4 cellular contexts compared by ENCODE assay signal in the genomic region with DNA sequence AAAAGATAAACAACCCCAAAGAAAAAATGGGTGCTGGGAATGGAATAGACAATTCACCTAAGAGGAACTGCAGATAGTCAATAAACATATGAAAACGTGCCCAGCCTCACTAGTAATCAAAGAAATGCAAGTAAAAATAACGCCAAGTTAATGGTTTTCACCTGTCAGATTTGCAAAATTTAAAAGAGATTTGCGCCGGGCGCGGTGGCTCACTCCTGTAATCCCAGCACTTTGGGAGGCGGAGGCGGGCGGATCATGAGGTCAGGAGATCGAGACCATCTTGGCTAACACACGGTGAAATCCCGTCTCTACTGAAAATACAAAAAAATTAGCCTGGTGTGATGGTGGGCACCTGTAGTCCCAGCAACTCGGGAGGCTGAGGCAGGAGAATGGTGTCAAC.
A peak's percentile ranks its signal among the peaks of the same experiment; 100 is the strongest.
DNase-seq lines count a peak whose midpoint lies in the region; TF ChIP-seq lines count a peak whose summit lies in the region.
"Not testable (repeated sequence)": the region's sequence is repeated elsewhere in the genome, so short reads cannot be mapped to it uniquely, and the experiment has no call there.

No MANE protein-coding gene starts in this region.

- H3K9me3 Mint-ChIP-seq in CD14-positive monocyte = not testable (repeated sequence)

- not testable (repeated sequence) for H3K9ac ChIP-seq in SK-N-MC (ENCODE audit: insufficient read length)

- WGBS in hepatocyte (ENCODE audit: low lambda C conversion rate, missing lambda C conversion rate) = 81% methylated on average over 13 of the region's 13 CpGs
- WGBS in spleen, 5 donors = 90 to 94% (median 93%) methylated on average over 13 of the region's 13 CpGs

- H3K4me3 Mint-ChIP-seq in CD14-positive monocyte = not testable (repeated sequence)

- not testable (repeated sequence) for H3K27me3 ChIP-seq in hepatocyte; spleen (replicated peaks in 1 of 7)

- TF ChIP-seq POLR2A in spleen (IDR thresholded peaks at IDR 0.05) = not testable (repeated sequence)

- DNase-seq in CD14-positive monocyte (ENCODE audit: low spot score) = peak; percentile 8
- DNase-seq in SK-N-MC (ENCODE audit: low read depth, low spot score); hepatocyte (ENCODE audit: low spot score): not testable (repeated sequence)
- DNase-seq in spleen = peak; percentile 28

- H3K4me3 ChIP-seq in SK-N-MC, hepatocyte, spleen: not testable (repeated sequence)

- TF ChIP-seq CTCF in CD14-positive monocyte (IDR thresholded peaks at IDR 0.05); hepatocyte (IDR thresholded peaks at IDR 0.05; ENCODE audit: poor library complexity); spleen (IDR thresholded peaks at IDR 0.05 in 8 of 11, conservative IDR thresholded peaks at IDR 0.05 in 3 of 11): not testable (repeated sequence)

- not testable (repeated sequence) for H3K27ac Mint-ChIP-seq in CD14-positive monocyte

- H4K20me1 ChIP-seq in hepatocyte (ENCODE audit: insufficient read depth, poor library complexity, severe bottlenecking) = not testable (repeated sequence)

- H3K79me2 ChIP-seq in hepatocyte = not testable (repeated sequence)

- H3K27ac ChIP-seq in SK-N-MC (peak overlapping the region; percentile 59; the same call in 1 of the 2 replicates), hepatocyte (peak overlapping the region; percentile 10)
- H3K27ac ChIP-seq in spleen = not testable (repeated sequence)

- H3K9me2 ChIP-seq in hepatocyte (replicated peaks; ENCODE audit: insufficient read depth) = not testable (repeated sequence)

- H3K4me2 ChIP-seq in hepatocyte = not testable (repeated sequence)

- not testable (repeated sequence) for H3K27me3 Mint-ChIP-seq in CD14-positive monocyte (ENCODE audit: low read depth in 3 of 3)

- intact Hi-C loops in CD14-positive monocyte (cut with micrococcal nuclease); spleen (cut with DNase I; ENCODE audit: low total_unique reads): not testable (repeated sequence)

- H3K36me3 ChIP-seq in SK-N-MC (ENCODE audit: insufficient read depth, low read length); hepatocyte (replicated peaks; ENCODE audit: insufficient read depth, low read depth); spleen: not testable (repeated sequence)

- H3K9me3 ChIP-seq in SK-N-MC (ENCODE audit: low read depth, low read length); hepatocyte (ENCODE audit: low read depth); spleen: not testable (repeated sequence)

- not testable (repeated sequence) for H2AFZ ChIP-seq in hepatocyte

- not testable (repeated sequence) for H3K4me1 ChIP-seq in hepatocyte (ENCODE audit: insufficient read depth)
- H3K4me1 ChIP-seq in spleen = peaks cover 6 to 23% (median 16%) of the 10 kb centered on the region in 6 donors

- peaks cover 37% of the 10 kb centered on the region for H3K4me1 Mint-ChIP-seq in CD14-positive monocyte

- H3K36me3 Mint-ChIP-seq in CD14-positive monocyte = not testable (repeated sequence)
